Comparison of ENCODE assay signal across 18 cellular contexts in the genomic region with DNA sequence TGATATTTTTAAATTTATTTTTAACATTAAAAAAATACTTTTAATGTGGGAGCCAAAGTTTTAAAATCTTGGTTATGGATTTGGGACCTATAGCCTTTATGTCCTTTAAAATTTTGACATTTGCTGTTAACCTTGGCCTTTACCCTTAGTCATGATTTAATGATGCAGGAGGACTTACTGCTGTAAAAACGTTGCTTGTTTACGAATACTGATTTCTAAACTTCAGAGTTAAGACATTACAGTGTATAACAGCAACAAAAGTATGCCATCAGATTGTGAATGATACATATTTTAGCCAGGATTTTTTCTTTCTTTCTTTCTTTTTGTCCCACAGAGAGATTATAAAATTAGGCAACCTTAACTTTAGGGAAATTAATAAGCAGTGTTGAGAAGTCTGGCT. TPM values are rescaled to one million over a fixed set of nuclear protein-coding genes. Genes with fewer than 3 reads are reported as not detected.
DNase-seq lines count a peak whose midpoint lies in the region; ATAC-seq and TF ChIP-seq lines count a peak whose summit lies in the region.
"Had no signal": no experiment of that assay in that cellular context is flagged by ENCODE, and none has a peak within 500 bp of the region (broad histone marks: within the 10 kb centered on the region; RNA-seq: fewer than 3 reads in every experiment).

No MANE protein-coding gene starts in this region.

- peak overlapping the region; percentile 13 to 81 for H3K27ac Mint-ChIP-seq in activated naive CD4-positive, alpha-beta T cell treated with anti-CD3 and anti-CD28 coated beads, Interleukin-2, amount 50 U/mL, for 72 hours
- H3K27ac Mint-ChIP-seq in activated CD4-positive, alpha-beta memory T cell treated with anti-CD3 and anti-CD28 coated beads, Interleukin-2, amount 10 ng/mL, durations not matched to agents 7 days and 5 days = peak overlapping the region; percentile 12

- H3K9me3 Mint-ChIP-seq in activated naive CD4-positive, alpha-beta T cell treated with anti-CD3 and anti-CD28 coated beads, Interleukin-2, amount 50 U/mL, for 72 hours = no peaks in the 10 kb centered on the region
- no peaks in the 10 kb centered on the region for H3K9me3 Mint-ChIP-seq in activated CD4-positive, alpha-beta memory T cell treated with anti-CD3 and anti-CD28 coated beads, Interleukin-2, amount 10 ng/mL, durations not matched to agents 7 days and 5 days
- H3K9me3 Mint-ChIP-seq: immature natural killer cell had no signal

- H3K4me3 Mint-ChIP-seq in activated CD4-positive, alpha-beta memory T cell treated with anti-CD3 and anti-CD28 coated beads, Interleukin-2, amount 10 ng/mL, durations not matched to agents 7 days and 5 days = no peak overlapping the region

- ATAC-seq in activated naive CD4-positive, alpha-beta T cell treated with anti-CD3 and anti-CD28 coated beads, Interleukin-2, amount 50 U/mL, for 72 hours = no peak
- no peak for ATAC-seq in HG03175 (IDR thresholded peaks at IDR 0.05; ENCODE audit: unreplicated experiment)
- ATAC-seq: gastroesophageal sphincter, mucosa of descending colon, Right ventricle myocardium inferior had no signal

- POLR2A ChIA-PET in activated CD4-positive, alpha-beta memory T cell treated with anti-CD3 and anti-CD28 coated beads, Interleukin-2, amount 10 ng/mL, durations not matched to agents 7 days and 5 days (lab: Charles Lee) = interaction anchor here (1.6 to 6.6 kb wide), 3 partner anchors 9 to 137 kb away, joined by 5 to 85 read pairs (median 5); partner anchors contain the start of gene RBM15

- no peak for TF ChIP-seq CTCF in fibroblast of villous mesenchyme (IDR thresholded peaks at IDR 0.05; ENCODE audit: insufficient read depth, low read depth, low read length)

- H3K9me3 ChIP-seq in subcutaneous abdominal adipose tissue (ENCODE audit: control insufficient read depth in 5 of 5, low read length in 5 of 5) = no peaks in the 10 kb centered on the region
- H3K9me3 ChIP-seq: gastroesophageal sphincter, mucosa of descending colon had no signal

- peak overlapping the region; percentile 10 for H3K4me3 ChIP-seq in fibroblast of villous mesenchyme (ENCODE audit: low read depth, low read length)
- H3K4me3 ChIP-seq in subcutaneous abdominal adipose tissue (ENCODE audit: low read depth in 1 of 5, low read length in 5 of 5) = no peak overlapping the region
- H3K4me3 ChIP-seq: gastroesophageal sphincter, mucosa of descending colon had no signal

- peak overlapping the region in 1 of 5 donors; percentile 12 for H3K9ac ChIP-seq in subcutaneous abdominal adipose tissue (ENCODE audit: low read length in 5 of 5)

- no peak for DNase-seq in activated naive CD4-positive, alpha-beta T cell treated with anti-CD3 and anti-CD28 coated beads, Interleukin-2, amount 50 U/mL, for 72 hours (ENCODE audit: low spot score in 2 of 2)
- no peak for DNase-seq in activated naive CD4-positive, alpha-beta T cell (lab: John Stamatoyannopoulos, UW)
- no peak for DNase-seq in activated CD4-positive, alpha-beta memory T cell treated with anti-CD3 and anti-CD28 coated beads, Interleukin-2, amount 10 ng/mL, durations not matched to agents 7 days and 5 days
- DNase-seq in fibroblast of villous mesenchyme (ENCODE audit: low read depth) (peak; percentile 56), AG08395 (ENCODE audit: low spot score) (no peak), medulla oblongata (ENCODE audit: extremely low spot score) (no peak)
- DNase-seq: effector CD8-positive, alpha-beta T cell; EL; immature natural killer cell; Kasumi-1; mucosa of descending colon; NCI-H187; NCI-H69; stimulated activated CD4-positive, alpha-beta T cell treated with anti-CD3 and anti-CD28 coated beads, Interleukin-1b, Interleukin-23, amount 100 ng/mL, for 48 hours had no signal

- no peaks in the 10 kb centered on the region for H3K27me3 ChIP-seq in subcutaneous abdominal adipose tissue (ENCODE audit: control insufficient read depth in 5 of 5, insufficient read depth in 4 of 5, low read length in 5 of 5)
- H3K27me3 ChIP-seq: gastroesophageal sphincter had no signal

- H3K27me3 Mint-ChIP-seq in activated CD4-positive, alpha-beta memory T cell treated with anti-CD3 and anti-CD28 coated beads, Interleukin-2, amount 10 ng/mL, durations not matched to agents 7 days and 5 days = no peaks in the 10 kb centered on the region

- H3K27ac ChIP-seq in subcutaneous abdominal adipose tissue (ENCODE audit: low read depth, low read length) = peak overlapping the region; percentile 18
- H3K27ac ChIP-seq: gastroesophageal sphincter had no signal

- CTCF ChIA-PET in activated CD4-positive, alpha-beta memory T cell treated with anti-CD3 and anti-CD28 coated beads, Interleukin-2, amount 10 ng/mL, durations not matched to agents 7 days and 5 days (lab: Charles Lee) = interaction anchor here (1.8 to 2.3 kb wide), 3 partner anchors 9 to 140 kb away, joined by 4 to 27 read pairs (median 7); partner anchors contain the start of gene RBM15

- H3K4me1 Mint-ChIP-seq in activated CD4-positive, alpha-beta memory T cell treated with anti-CD3 and anti-CD28 coated beads, Interleukin-2, amount 10 ng/mL, durations not matched to agents 7 days and 5 days = peaks cover 84% of the 10 kb centered on the region

- peaks cover 3 to 22% (median 19%) of the 10 kb centered on the region in 5 donors for H3K36me3 ChIP-seq in subcutaneous abdominal adipose tissue (ENCODE audit: control insufficient read depth in 5 of 5, insufficient read depth in 5 of 5, low read length in 5 of 5)

- H3K36me3 Mint-ChIP-seq in activated naive CD4-positive, alpha-beta T cell treated with anti-CD3 and anti-CD28 coated beads, Interleukin-2, amount 50 U/mL, for 72 hours = peaks cover 29 to 45% of the 10 kb centered on the region in 2 donors
- H3K36me3 Mint-ChIP-seq in activated CD4-positive, alpha-beta memory T cell treated with anti-CD3 and anti-CD28 coated beads, Interleukin-2, amount 10 ng/mL, durations not matched to agents 7 days and 5 days (ENCODE audit: low read depth) = peaks cover 72% of the 10 kb centered on the region

- H3K4me1 ChIP-seq in subcutaneous abdominal adipose tissue (ENCODE audit: control insufficient read depth in 5 of 5, insufficient read depth in 5 of 5, low read length in 5 of 5) = peaks cover 0 to 70% (median 41%) of the 10 kb centered on the region in 5 donors

RNA-seq across cellular contexts. Expression of gene RBM15, which starts 8.9 kb away (rescaled TPM):
- total RNA-seq in activated naive CD4-positive, alpha-beta T cell treated with anti-CD3 and anti-CD28 coated beads, Interleukin-2, amount 50 U/mL, for 72 hours = 100 to 1,000 TPM in 1 of 2 donors, 10 to 100 TPM in 1; 71.0 to 173 TPM
- 10 to 100 TPM; 63.4 to 68.1 TPM for total RNA-seq in activated CD4-positive, alpha-beta memory T cell treated with anti-CD3 and anti-CD28 coated beads, Interleukin-2, amount 10 ng/mL, durations not matched to agents 7 days and 5 days
- total RNA-seq in fibroblast of villous mesenchyme = 42.2 and 54.0 TPM in 2 replicates

RNA-seq across cellular contexts. Expression of gene SLC16A4, which starts 42.8 kb away (rescaled TPM):
- total RNA-seq in activated naive CD4-positive, alpha-beta T cell treated with anti-CD3 and anti-CD28 coated beads, Interleukin-2, amount 50 U/mL, for 72 hours = under 1 TPM; 0.45 to 0.87 TPM
- total RNA-seq in activated CD4-positive, alpha-beta memory T cell treated with anti-CD3 and anti-CD28 coated beads, Interleukin-2, amount 10 ng/mL, durations not matched to agents 7 days and 5 days = under 1 TPM; 0.35 to 0.55 TPM
- 73.4 and 241 TPM in 2 replicates for total RNA-seq in fibroblast of villous mesenchyme

RNA-seq across cellular contexts. Expression of gene LAMTOR5, which starts 59.4 kb away (rescaled TPM):
- total RNA-seq in activated naive CD4-positive, alpha-beta T cell treated with anti-CD3 and anti-CD28 coated beads, Interleukin-2, amount 50 U/mL, for 72 hours = 100 to 1,000 TPM; 146 to 180 TPM
- total RNA-seq in activated CD4-positive, alpha-beta memory T cell treated with anti-CD3 and anti-CD28 coated beads, Interleukin-2, amount 10 ng/mL, durations not matched to agents 7 days and 5 days = 100 to 1,000 TPM; 127 to 128 TPM
- total RNA-seq in fibroblast of villous mesenchyme = 57.3 and 64.3 TPM in 2 replicates

Comparison
In these comparisons a context has a peak if more than half of its experiments do, and no peak if none do; other contexts are left out.
1. RNA of gene SLC16A4, which starts 42.8 kb away (total RNA-seq): 73.4 to 241 TPM in fibroblast of villous mesenchyme; 0.45 to 0.87 TPM in activated naive CD4-positive, alpha-beta T cell treated with anti-CD3 and anti-CD28 coated beads, Interleukin-2, amount 50 U/mL, for 72 hours and 0.35 to 0.55 TPM in activated CD4-positive, alpha-beta memory T cell treated with anti-CD3 and anti-CD28 coated beads, Interleukin-2, amount 10 ng/mL, durations not matched to agents 7 days and 5 days; every median in the first group is over 10 times any median in the second.